19 cellular contexts compared by ENCODE assay signal in genomic region chr4:82380831-82381230, GRCh38. TPM values are rescaled to one million over a fixed set of nuclear protein-coding genes. Genes with fewer than 3 reads are reported as not detected.
DNase-seq lines count a peak whose midpoint lies in the region; ATAC-seq and TF ChIP-seq lines count a peak whose summit lies in the region.
"Had no signal": no experiment of that assay in that cellular context is flagged by ENCODE, and none has a peak within 500 bp of the region (broad histone marks: within the 10 kb centered on the region; RNA-seq: fewer than 3 reads in every experiment).

No MANE protein-coding gene starts in this region.

- no peak overlapping the region for H3K4me3 ChIP-seq in breast epithelium
- H3K4me3 ChIP-seq in right atrium auricular region: no peak overlapping the region
- H3K4me3 ChIP-seq in uterus: no peak overlapping the region

- H3K27me3 ChIP-seq in breast epithelium (no peaks in the 10 kb centered on the region), right atrium auricular region (no peaks in the 10 kb centered on the region), uterus (no peaks in the 10 kb centered on the region)

- peak overlapping the region; percentile 3 for H3K27ac Mint-ChIP-seq in MCF 10A (ENCODE audit: low read depth, unreplicated experiment)
- no peak overlapping the region for H3K27ac Mint-ChIP-seq in natural killer cell
- H3K27ac Mint-ChIP-seq: CD4-positive, CD25-positive, alpha-beta regulatory T cell; H9 had no signal

- H3K4me1 ChIP-seq in breast epithelium (no peaks in the 10 kb centered on the region), right atrium auricular region (peaks cover 0 to 27% of the 10 kb centered on the region in 2 donors), uterus (no peaks in the 10 kb centered on the region)

- H3K36me3 Mint-ChIP-seq in MCF 10A (ENCODE audit: insufficient read depth, unreplicated experiment) (peaks cover 5% of the 10 kb centered on the region), natural killer cell (no peaks in the 10 kb centered on the region)

- H3K27me3 Mint-ChIP-seq in MCF 10A (ENCODE audit: insufficient read depth, unreplicated experiment) (no peaks in the 10 kb centered on the region), natural killer cell (ENCODE audit: low read depth in 2 of 2) (peaks cover 0 to 2% of the 10 kb centered on the region in 2 donors)
- H3K27me3 Mint-ChIP-seq: CD4-positive, CD25-positive, alpha-beta regulatory T cell had no signal

- DNase-seq in MCF 10A (ENCODE audit: unreplicated experiment) (no peak), breast epithelium (ENCODE audit: low spot score in 2 of 2) (no peak), RWPE1 (ENCODE audit: low spot score) (no peak), right atrium auricular region (ENCODE audit: low spot score) (no peak), substantia nigra (lab: John Stamatoyannopoulos, UW) (no peak), uterus (no peak), natural killer cell (no peak), iPS-NIHi11 (ENCODE audit: low spot score) (no peak)
- DNase-seq: CD4-positive, CD25-positive, alpha-beta regulatory T cell; COR-L47; DMS 273 treated with DMSO at 0.1 percent for 48 hours; DND-41; H9; NCI-H1436 treated with DMSO at 0.1 percent for 48 hours; NCI-H2029 treated with DMSO at 0.1 percent for 48 hours; NK-92 treated with Interleukin-12 subunit alpha and Interleukin-12 subunit beta, amount 100 ng/mL, for 24 hours; SIG-M5 had no signal

- H3K27ac ChIP-seq in breast epithelium: no peak overlapping the region
- H3K27ac ChIP-seq in RWPE1: peak overlapping the region; percentile 20; the same call in 1 of the 2 replicates
- H3K27ac ChIP-seq in right atrium auricular region: peak overlapping the region; percentile 59 to 63
- H3K27ac ChIP-seq in substantia nigra (ENCODE audit: low read depth, low read length, poor library complexity, severe bottlenecking): peak overlapping the region; percentile 22
- no peak overlapping the region for H3K27ac ChIP-seq in uterus
- H3K27ac ChIP-seq: 22Rv1, KMS-11 had no signal

- ATAC-seq in natural killer cell: no peak

- BruUV-seq in MCF 10A (replicated peaks; lab: Mats Ljungman, UMichigan): no TSS peak

- no peak for TF ChIP-seq POLR2A in breast epithelium (IDR thresholded peaks at IDR 0.05)
- TF ChIP-seq POLR2A in uterus (IDR thresholded peaks at IDR 0.05): no peak

- CTCF ChIA-PET in MCF 10A (lab: Yijun Ruan, JAX): interaction anchor here (0.6 to 5.8 kb wide), 11 partner anchors 9 to 427 kb away, joined by 3 to 38 read pairs (median 4); no protein-coding TSS in a partner anchor
- CTCF ChIA-PET in RWPE1 (lab: Yijun Ruan, JAX): interaction anchor here (0.5 to 0.8 kb wide), 3 partner anchors 11 to 363 kb away, joined by 3 to 4 read pairs (median 3); no protein-coding TSS in a partner anchor

- POLR2A ChIA-PET in MCF 10A (lab: Yijun Ruan, JAX) (interaction anchor here (0.7 to 7.8 kb wide), 13 partner anchors 10 to 520 kb away, joined by 3 to 168 read pairs (median 4); partner anchors contain the start of genes HNRNPDL and THAP9), RWPE1 (lab: Yijun Ruan, JAX; ENCODE audit: low non-redundant PET) (interaction anchor here (1.5 kb wide), 1 partner anchor 48 kb away, joined by 6 read pairs; no protein-coding TSS in a partner anchor)

- H3K4me1 Mint-ChIP-seq in MCF 10A (ENCODE audit: insufficient read depth, unreplicated experiment) (peaks cover 27% of the 10 kb centered on the region), natural killer cell (peaks cover 8 to 14% of the 10 kb centered on the region in 2 donors)

- intact Hi-C loops in MCF 10A (cut with micrococcal nuclease) (no loop called here), breast epithelium (cut with DNase I; ENCODE audit: low total_unique reads) (no loop called here), uterus (cut with DNase I; ENCODE audit: low total_unique reads) (no loop called here), natural killer cell (cut with micrococcal nuclease) (no loop called here)

- TF ChIP-seq CTCF in MCF 10A (IDR thresholded peaks at IDR 0.05; ENCODE audit: unreplicated experiment): no peak
- TF ChIP-seq CTCF in breast epithelium (IDR thresholded peaks at IDR 0.05): no peak
- TF ChIP-seq CTCF in RWPE1 (conservative IDR thresholded peaks at IDR 0.05; ENCODE audit: low read depth): no peak
- TF ChIP-seq CTCF in right atrium auricular region (IDR thresholded peaks at IDR 0.05): no peak
- TF ChIP-seq CTCF in uterus (IDR thresholded peaks at IDR 0.05): no peak
- no peak for TF ChIP-seq CTCF in natural killer cell (IDR thresholded peaks at IDR 0.05)

- peak overlapping the region; percentile 43 for H3K4me3 Mint-ChIP-seq in MCF 10A (ENCODE audit: unreplicated experiment)
- no peak overlapping the region for H3K4me3 Mint-ChIP-seq in natural killer cell
- H3K4me3 Mint-ChIP-seq: CD4-positive, CD25-positive, alpha-beta regulatory T cell; H9 had no signal

- no peaks in the 10 kb centered on the region for H3K9me3 Mint-ChIP-seq in MCF 10A (ENCODE audit: unreplicated experiment)
- H3K9me3 Mint-ChIP-seq in natural killer cell: no peaks in the 10 kb centered on the region
- H3K9me3 Mint-ChIP-seq: CD4-positive, CD25-positive, alpha-beta regulatory T cell had no signal

- H3K36me3 ChIP-seq in breast epithelium: no peaks in the 10 kb centered on the region
- H3K36me3 ChIP-seq in right atrium auricular region: no peaks in the 10 kb centered on the region
- H3K36me3 ChIP-seq in uterus: no peaks in the 10 kb centered on the region

- H3K9me3 ChIP-seq in breast epithelium: no peaks in the 10 kb centered on the region
- no peaks in the 10 kb centered on the region for H3K9me3 ChIP-seq in right atrium auricular region
- H3K9me3 ChIP-seq in uterus: no peaks in the 10 kb centered on the region

RNA-seq across cellular contexts. Expression of gene HNRNPD, which starts 7.0 kb away (rescaled TPM):
- 190 and 308 TPM in 2 replicates for total RNA-seq in MCF 10A (2022)
- 100 to 1,000 TPM in 2 of 3 donors, 10 to 100 TPM in 1; 85.1 to 130 (median 122) TPM for total RNA-seq in breast epithelium
- total RNA-seq in right atrium auricular region: 10 to 100 TPM; 45.7 to 48.7 TPM
- total RNA-seq in uterus: 100 to 1,000 TPM in 2 of 4 donors, 10 to 100 TPM in 2; 48.7 to 220 (median 102) TPM
- 100 to 1,000 TPM; 225 to 285 (median 270) TPM for total RNA-seq in natural killer cell

RNA-seq across cellular contexts. Expression of gene HNRNPDL, which starts 49.4 kb away (rescaled TPM):
- 159 and 222 TPM in 2 replicates for total RNA-seq in MCF 10A (2022)
- total RNA-seq in breast epithelium: 100 to 1,000 TPM; 116 to 253 (median 211) TPM
- 10 to 100 TPM; 81.2 to 85.4 TPM for total RNA-seq in right atrium auricular region
- total RNA-seq in uterus: 100 to 1,000 TPM; 149 to 313 (median 248) TPM
- total RNA-seq in natural killer cell: 100 to 1,000 TPM; 328 to 423 (median 371) TPM

RNA-seq across cellular contexts. Expression of gene ENOPH1, which starts 49.6 kb away (rescaled TPM):
- 23.9 and 36.0 TPM in 2 replicates for total RNA-seq in MCF 10A (2022)
- 10 to 100 TPM; 19.2 to 30.8 (median 29.7) TPM for total RNA-seq in breast epithelium
- total RNA-seq in right atrium auricular region: 10 to 100 TPM; 15.0 to 16.6 TPM
- 10 to 100 TPM; 20.5 to 40.2 (median 28.3) TPM for total RNA-seq in uterus
- 10 to 100 TPM; 21.0 to 26.1 (median 25.0) TPM for total RNA-seq in natural killer cell

Comparison
In these comparisons a context has a peak if more than half of its experiments do, and no peak if none do; other contexts are left out.
1. H3K27ac ChIP-seq: peak in RWPE1 (single experiment), right atrium auricular region (2 of 2) and substantia nigra (single experiment); none in breast epithelium (0 of 2) and uterus (0 of 2).